ENCODE assay signal across 9 cellular contexts in the genomic region with DNA sequence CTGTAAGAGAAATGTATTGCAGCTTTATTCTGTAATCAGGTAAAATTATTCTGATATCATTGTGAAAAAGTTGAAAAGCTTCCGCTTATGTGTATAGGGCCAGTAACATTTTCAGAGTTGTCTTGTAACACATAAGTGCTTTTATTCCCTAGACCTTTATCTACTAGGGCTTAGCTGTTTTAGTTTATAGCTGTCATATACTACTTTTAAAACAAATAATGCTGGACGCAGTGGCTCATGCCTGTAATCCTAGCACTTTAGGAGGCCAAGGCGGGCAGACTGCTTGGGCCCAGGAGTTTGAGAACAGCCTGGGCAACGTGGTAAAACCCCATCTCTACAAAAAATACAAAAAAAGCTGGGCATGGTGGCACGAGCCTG.
"Had no signal": no experiment of that assay in that cellular context is flagged by ENCODE, and none has a peak within 500 bp of the region (broad histone marks: within the 10 kb centered on the region; RNA-seq: fewer than 3 reads in every experiment).

No MANE protein-coding gene starts in this region.

- H3K9me3 Mint-ChIP-seq: HFFc6 had no signal

- H3K9me3 ChIP-seq: HAP-1 had no signal

- H2AFZ ChIP-seq: GM23248 had no signal

- DNase-seq: GM23248, GOT3, H7, HFFc6, IMR-90, KBM-7 had no signal

- H3K9ac ChIP-seq: GM23248 had no signal

- H3K27ac Mint-ChIP-seq: HFFc6 had no signal

- FAIRE-seq: HTR-8/SVneo had no signal

- ATAC-seq: HCT116 had no signal

- H3K27ac ChIP-seq: GM23248 had no signal

- H3K4me3 Mint-ChIP-seq: HFFc6 had no signal

- H3K4me1 ChIP-seq: HAP-1 had no signal

- H3K4me3 ChIP-seq: GM23248, HAP-1 had no signal
